Comparison of ENCODE assay signal across 22 cellular contexts in the genomic region with DNA sequence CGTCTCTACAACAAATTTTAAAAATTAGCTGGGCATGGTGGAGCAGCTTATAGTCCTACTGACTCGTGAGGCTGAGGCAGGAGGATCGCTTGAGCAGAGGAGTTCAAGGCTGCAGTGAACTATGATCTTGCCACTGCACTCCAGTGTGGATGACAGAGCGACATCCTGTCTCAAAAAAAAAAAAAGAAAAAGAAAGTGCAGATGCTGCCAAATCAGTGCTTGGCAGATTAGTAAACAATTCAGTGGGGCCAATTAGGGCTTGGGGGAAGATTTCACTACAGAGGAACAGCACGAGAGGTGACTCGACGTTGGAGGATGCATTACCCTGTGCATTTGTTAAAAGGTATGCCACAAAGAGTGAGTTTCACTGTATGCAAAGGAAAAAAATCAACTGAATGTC. TPM values are rescaled to one million over a fixed set of nuclear protein-coding genes. Genes with fewer than 3 reads are reported as not detected.
DNase-seq lines count a peak whose midpoint lies in the region; ATAC-seq, FAIRE-seq and TF ChIP-seq lines count a peak whose summit lies in the region.
"Had no signal": no experiment of that assay in that cellular context is flagged by ENCODE, and none has a peak within 500 bp of the region (broad histone marks: within the 10 kb centered on the region; RNA-seq: fewer than 3 reads in every experiment).

No MANE protein-coding gene starts in this region.

- FAIRE-seq in H1 (lab: Jason Lieb, UNC): no peak
- FAIRE-seq: endometrium had no signal

- peaks cover under 1 to 17% (median 7%) of the 10 kb centered on the region in 4 experiments; a peak in 6 of 7 replicates for H3K4me1 ChIP-seq in H1 (replicated peaks in 1 of 4; ENCODE audit: control insufficient read depth in 3 of 4, insufficient read depth in 4 of 4, low read length in 3 of 4)

- no peaks in the 10 kb centered on the region for H3K9me3 Mint-ChIP-seq in activated CD4-positive, alpha-beta T cell treated with anti-CD3 and anti-CD28 coated beads for 36 hours (ENCODE audit: low read depth)
- H3K9me3 Mint-ChIP-seq in stimulated activated effector memory CD8-positive, alpha-beta T cell treated with anti-CD3 and anti-CD28 coated beads, Interleukin-12 subunit alpha, Interleukin-12 subunit beta, amount 100 ng/mL, for 72 hours: no peaks in the 10 kb centered on the region

- peak; percentile 30 for ATAC-seq in activated CD4-positive, alpha-beta T cell treated with anti-CD3 and anti-CD28 coated beads for 36 hours
- peak; percentile 28 for ATAC-seq in stimulated activated effector memory CD8-positive, alpha-beta T cell treated with anti-CD3 and anti-CD28 coated beads, Interleukin-12 subunit alpha, Interleukin-12 subunit beta, amount 100 ng/mL, for 72 hours
- no peak for ATAC-seq in HG03378 (IDR thresholded peaks at IDR 0.05; ENCODE audit: unreplicated experiment)
- ATAC-seq: activated CD8-positive, alpha-beta memory T cell treated with anti-CD3 and anti-CD28 coated beads, Interleukin-2, amount 10 ng/mL, durations not matched to agents 7 days and 5 days; heart left ventricle; left lobe of liver; mucosa of descending colon; Right ventricle myocardium inferior had no signal

- no peak overlapping the region for H3K4me3 Mint-ChIP-seq in activated CD4-positive, alpha-beta T cell treated with anti-CD3 and anti-CD28 coated beads for 36 hours
- no peak overlapping the region for H3K4me3 Mint-ChIP-seq in stimulated activated effector memory CD8-positive, alpha-beta T cell treated with anti-CD3 and anti-CD28 coated beads, Interleukin-12 subunit alpha, Interleukin-12 subunit beta, amount 100 ng/mL, for 72 hours
- H3K4me3 Mint-ChIP-seq: activated CD8-positive, alpha-beta memory T cell treated with anti-CD3 and anti-CD28 coated beads, Interleukin-2, amount 10 ng/mL, durations not matched to agents 7 days and 5 days; CD14-positive monocyte had no signal

- H3K79me1 ChIP-seq in H1 (ENCODE audit: low read depth, low read length): no peaks in the 10 kb centered on the region

- H3K23me2 ChIP-seq in H1 (ENCODE audit: low read depth, low read length): peaks cover 2% of the 10 kb centered on the region; the same call in 1 of the 2 replicates

- H2AK5ac ChIP-seq in H1 (ENCODE audit: low read depth, low read length): no peak overlapping the region

- no peak for DNase-seq in activated CD4-positive, alpha-beta T cell treated with anti-CD3 and anti-CD28 coated beads for 36 hours
- DNase-seq in activated CD4-positive, alpha-beta T cell treated with anti-CD3 and anti-CD28 coated beads, Interleukin-2, amount 50 U/mL, for 48 hours: no peak
- DNase-seq in Jurkat, Clone E6-1 (ENCODE audit: low read depth, low spot score): peak; percentile 37
- DNase-seq in H1 (ENCODE audit: low read depth in 1 of 2, low spot score in 2 of 2): no peak
- no peak for DNase-seq in stimulated activated effector memory CD8-positive, alpha-beta T cell treated with anti-CD3 and anti-CD28 coated beads, Interleukin-12 subunit alpha, Interleukin-12 subunit beta, amount 100 ng/mL, for 72 hours (ENCODE audit: low spot score in 2 of 2)
- no peak for DNase-seq in NOMO-1 treated with DMSO at 0.1 percent for 48 hours (lab: John Stamatoyannopoulos, UW; ENCODE audit: unreplicated experiment)
- no peak for DNase-seq in HuH-7.5 (ENCODE audit: low spot score)
- DNase-seq: activated CD4-positive, alpha-beta T cell treated with anti-CD3 and anti-CD28 coated beads for 48 hours; activated CD8-positive, alpha-beta memory T cell treated with anti-CD3 and anti-CD28 coated beads, Interleukin-2, amount 10 ng/mL, durations not matched to agents 7 days and 5 days; heart left ventricle; mucosa of descending colon; NCI-H1417; NCI-H526; stimulated activated CD4-positive, alpha-beta T cell treated with anti-CD3 and anti-CD28 coated beads, Interleukin-1b, Interleukin-23, amount 100 ng/mL, for 48 hours; stimulated activated naive CD4-positive, alpha-beta T cell had no signal

- H3K27ac Mint-ChIP-seq in activated CD4-positive, alpha-beta T cell treated with anti-CD3 and anti-CD28 coated beads for 36 hours: no peak overlapping the region
- no peak overlapping the region for H3K27ac Mint-ChIP-seq in stimulated activated effector memory CD8-positive, alpha-beta T cell treated with anti-CD3 and anti-CD28 coated beads, Interleukin-12 subunit alpha, Interleukin-12 subunit beta, amount 100 ng/mL, for 72 hours
- H3K27ac Mint-ChIP-seq: activated CD8-positive, alpha-beta memory T cell treated with anti-CD3 and anti-CD28 coated beads, Interleukin-2, amount 10 ng/mL, durations not matched to agents 7 days and 5 days; CD14-positive monocyte had no signal

- no peaks in the 10 kb centered on the region for H3K27me3 ChIP-seq in H1 (replicated peaks in 1 of 4; ENCODE audit: control insufficient read depth in 3 of 4, extremely low read depth in 1 of 4, insufficient read depth in 3 of 4, low read length in 3 of 4)

- no peaks in the 10 kb centered on the region for H4K20me1 ChIP-seq in H1 (replicated peaks in 1 of 2; ENCODE audit: control insufficient read depth in 1 of 2, insufficient read depth in 2 of 2, low read length in 2 of 2)

- TF ChIP-seq RAD21 in H1 (IDR thresholded peaks at IDR 0.05 in 1 of 2, conservative IDR thresholded peaks at IDR 0.05 in 1 of 2; ENCODE audit: low read depth in 2 of 2, low read length in 2 of 2): no peak

- no peaks in the 10 kb centered on the region for H3K9me3 ChIP-seq in H1 (ENCODE audit: insufficient read depth in 2 of 2, low read depth in 1 of 2, low read length in 1 of 2)
- H3K9me3 ChIP-seq: heart left ventricle, mucosa of descending colon, thoracic aorta had no signal

- H3K4me2 ChIP-seq in H1 (ENCODE audit: insufficient read depth in 1 of 2, low read depth in 2 of 2, low read length in 2 of 2): no peak overlapping the region
- H3K4me2 ChIP-seq: KMS-11 had no signal

- POLR2A ChIA-PET in activated CD4-positive, alpha-beta T cell treated with anti-CD3 and anti-CD28 coated beads for 36 hours (lab: Charles Lee): no interaction called here
- POLR2A ChIA-PET in H1 (lab: Charles Lee; ENCODE audit: partially characterized antibody): interaction anchor here (1.9 kb wide), 1 partner anchor 10 kb away, joined by 5 read pairs; no protein-coding TSS in a partner anchor

- no peak overlapping the region for H3K56ac ChIP-seq in H1 (replicated peaks; ENCODE audit: insufficient read length, low read depth, low read length)

- no peaks in the 10 kb centered on the region for H3K36me3 Mint-ChIP-seq in activated CD4-positive, alpha-beta T cell treated with anti-CD3 and anti-CD28 coated beads for 36 hours (ENCODE audit: low read depth)
- H3K36me3 Mint-ChIP-seq in stimulated activated effector memory CD8-positive, alpha-beta T cell treated with anti-CD3 and anti-CD28 coated beads, Interleukin-12 subunit alpha, Interleukin-12 subunit beta, amount 100 ng/mL, for 72 hours: no peaks in the 10 kb centered on the region
- H3K36me3 Mint-ChIP-seq: activated CD8-positive, alpha-beta memory T cell treated with anti-CD3 and anti-CD28 coated beads, Interleukin-2, amount 10 ng/mL, durations not matched to agents 7 days and 5 days; CD14-positive monocyte had no signal

- no peak overlapping the region for H2BK15ac ChIP-seq in H1 (ENCODE audit: low read length)

- no peak overlapping the region for H3K4ac ChIP-seq in H1 (replicated peaks; ENCODE audit: insufficient read length, low read depth, low read length)

- H3K4me1 Mint-ChIP-seq in activated CD4-positive, alpha-beta T cell treated with anti-CD3 and anti-CD28 coated beads for 36 hours: peaks cover 4% of the 10 kb centered on the region
- no peaks in the 10 kb centered on the region for H3K4me1 Mint-ChIP-seq in stimulated activated effector memory CD8-positive, alpha-beta T cell treated with anti-CD3 and anti-CD28 coated beads, Interleukin-12 subunit alpha, Interleukin-12 subunit beta, amount 100 ng/mL, for 72 hours

- H2BK20ac ChIP-seq in H1 (ENCODE audit: low read length): no peak overlapping the region

- H2BK5ac ChIP-seq in H1 (ENCODE audit: low read depth, low read length): no peak overlapping the region

- H3K18ac ChIP-seq in H1 (ENCODE audit: extremely low read depth, low read length): no peak overlapping the region

- H4K5ac ChIP-seq in H1 (ENCODE audit: insufficient read length, low read depth, low read length): no peak overlapping the region

- no peak for TF ChIP-seq CTCF in H1 (IDR thresholded peaks at IDR 0.05; ENCODE audit: control extremely low read depth in 1 of 3, insufficient read depth in 1 of 3, low read depth in 1 of 3, low read length in 3 of 3)

- no peak overlapping the region for H2BK120ac ChIP-seq in H1 (replicated peaks; ENCODE audit: low read depth, low read length)

- no peak for TF ChIP-seq POLR2A in H1 (IDR thresholded peaks at IDR 0.05; ENCODE audit: control extremely low read depth in 1 of 2, low read depth in 2 of 2, low read length in 2 of 2)

- H3K4me3 ChIP-seq in Jurkat, Clone E6-1 (ENCODE audit: low read length): no peak overlapping the region
- H3K4me3 ChIP-seq in H1 (ENCODE audit: extremely low read depth in 1 of 4, insufficient read depth in 2 of 4, low read depth in 3 of 4, low read length in 4 of 4): no peak overlapping the region
- H3K4me3 ChIP-seq: heart left ventricle, mucosa of descending colon, thoracic aorta had no signal

- no peaks in the 10 kb centered on the region for H3K36me3 ChIP-seq in H1 (ENCODE audit: control insufficient read depth in 2 of 4, insufficient read depth in 4 of 4, low read length in 3 of 4)
- H3K36me3 ChIP-seq: heart left ventricle, thoracic aorta had no signal

- no peak overlapping the region for H3K23ac ChIP-seq in H1 (ENCODE audit: insufficient read length)

- intact Hi-C loops in activated CD4-positive, alpha-beta T cell treated with anti-CD3 and anti-CD28 coated beads for 36 hours (cut with DNase I, micrococcal nuclease): no loop called here

- H4K91ac ChIP-seq in H1 (replicated peaks; ENCODE audit: insufficient read length, low read length): no peak overlapping the region

- 88% methylated on average over 7 of the region's 7 CpGs; no CpG with 5 or more reads in 1 of the 2 experiments for WGBS in H1 (ENCODE audit: extremely low coverage in 1 of 2, insufficient coverage in 1 of 2, insufficient read length in 1 of 2, insufficient replicate concordance in 2 of 2, low coverage in 1 of 2, low lambda C conversion rate in 2 of 2, missing lambda C conversion rate in 1 of 2), 2 experiments

- H4K8ac ChIP-seq in H1 (ENCODE audit: extremely low read depth, insufficient read depth, low read length): no peak overlapping the region

- H3K27ac ChIP-seq in H1 (ENCODE audit: low read depth, low read length): no peak overlapping the region
- H3K27ac ChIP-seq: heart left ventricle, KMS-11, thoracic aorta had no signal

- no peak overlapping the region for H3K9ac ChIP-seq in H1 (replicated peaks in 1 of 4; ENCODE audit: extremely low read depth in 1 of 4, low read depth in 3 of 4, low read length in 3 of 4)
- H3K9ac ChIP-seq: KMS-11 had no signal

- H2BK12ac ChIP-seq in H1 (ENCODE audit: low read depth, low read length): no peak overlapping the region

- 0 out of 2 replicates have a peak overlapping the region, but pooled peaks have one; percentile 67 for H2AFZ ChIP-seq in H1 (ENCODE audit: low read length)

- H3K27me3 Mint-ChIP-seq in activated CD4-positive, alpha-beta T cell treated with anti-CD3 and anti-CD28 coated beads for 36 hours: peaks cover 12% of the 10 kb centered on the region

- H3K14ac ChIP-seq in H1 (ENCODE audit: insufficient read length): no peak overlapping the region

- no peaks in the 10 kb centered on the region for H3K79me2 ChIP-seq in H1 (ENCODE audit: control insufficient read depth in 1 of 2, insufficient read depth in 2 of 2, low read length in 2 of 2)

- CTCF ChIA-PET in activated CD4-positive, alpha-beta T cell treated with anti-CD3 and anti-CD28 coated beads for 36 hours (lab: Charles Lee): interaction anchor here (1.1 kb wide), 1 partner anchor 34 kb away, joined by 4 read pairs; no protein-coding TSS in a partner anchor
- CTCF ChIA-PET in H1 (lab: Charles Lee; ENCODE audit: partially characterized antibody): interaction anchor here (0.8 to 1.7 kb wide), 5 partner anchors 10 to 180 kb away, joined by 3 to 5 read pairs (median 4); no protein-coding TSS in a partner anchor

- no peak for TF ChIP-seq EP300 in H1 (IDR thresholded peaks at IDR 0.05; ENCODE audit: borderline replicate concordance in 1 of 2, low read depth in 2 of 2, low read length in 2 of 2)

RNA-seq across cellular contexts. Expression of a gene that starts 31.5 kb away (rescaled TPM):
- under 1 TPM; 0.07 TPM for total RNA-seq in activated CD4-positive, alpha-beta T cell treated with anti-CD3 and anti-CD28 coated beads for 36 hours
- not detected for polyA plus RNA-seq in Jurkat, Clone E6-1 (2012; ENCODE audit: insufficient read depth, insufficient read length)
- total RNA-seq in H1 (2021; fragmentation: NEBNext Ultra II Directional; extraction: Animal tissue kit (Norgen Biotek cat#: 25700)): 0.29 and 0.34 TPM in 2 replicates
- polyA plus RNA-seq in H1 (2011; rRNA removed): 0.03 TPM in 1 of 2 replicates, not detected in the other
- 0.01 TPM for polyA plus RNA-seq in H1 (2011; cell fraction: cytosol; rRNA removed)
- 0.44 TPM for polyA plus RNA-seq in H1 (2011; cell fraction: nucleus; rRNA removed)
- polyA plus RNA-seq in H1 (2012, experiment 1 of 2): 0.05 to 0.08 TPM (median 0.06 TPM) in 3 of 4 replicates, not detected in the other
- polyA plus RNA-seq in H1 (2012, experiment 2 of 2): 0.16 TPM
- under 0.01 TPM for polyA plus RNA-seq in H1 (2013, experiment 1 of 2)
- polyA plus RNA-seq in H1 (2013, experiment 2 of 2): 0.02 TPM
- polyA minus RNA-seq in H1 (2011; rRNA and poly(A)+ RNA removed): 0.03 TPM in 1 of 2 replicates, not detected in the other
- not detected for polyA minus RNA-seq in H1 (2011; cell fraction: cytosol; rRNA and poly(A)+ RNA removed)
- not detected for polyA minus RNA-seq in H1 (2011; cell fraction: nucleus; rRNA and poly(A)+ RNA removed)

RNA-seq across cellular contexts. Expression of a gene that starts 35.6 kb away (rescaled TPM):
- total RNA-seq in activated CD4-positive, alpha-beta T cell treated with anti-CD3 and anti-CD28 coated beads for 36 hours: 10 to 100 TPM; 32.9 to 33.8 TPM
- polyA plus RNA-seq in Jurkat, Clone E6-1 (2012; ENCODE audit: insufficient read depth, insufficient read length): 67.1 TPM
- total RNA-seq in H1 (2021; fragmentation: NEBNext Ultra II Directional; extraction: Animal tissue kit (Norgen Biotek cat#: 25700)): 169 and 170 TPM in 2 replicates
- 36.2 and 67.2 TPM in 2 replicates for polyA plus RNA-seq in H1 (2011; rRNA removed)
- 86.8 TPM for polyA plus RNA-seq in H1 (2011; cell fraction: cytosol; rRNA removed)
- 24.5 TPM for polyA plus RNA-seq in H1 (2011; cell fraction: nucleus; rRNA removed)
- polyA plus RNA-seq in H1 (2012, experiment 1 of 2): 111 to 179 TPM (median 130 TPM) in 4 replicates
- polyA plus RNA-seq in H1 (2012, experiment 2 of 2): 16.1 TPM
- polyA plus RNA-seq in H1 (2013, experiment 1 of 2): 264 TPM
- 334 TPM for polyA plus RNA-seq in H1 (2013, experiment 2 of 2)
- 66.5 and 93.6 TPM in 2 replicates for polyA minus RNA-seq in H1 (2011; rRNA and poly(A)+ RNA removed)
- polyA minus RNA-seq in H1 (2011; cell fraction: cytosol; rRNA and poly(A)+ RNA removed): 59.4 TPM
- polyA minus RNA-seq in H1 (2011; cell fraction: nucleus; rRNA and poly(A)+ RNA removed): 47.6 TPM
